Comparison of ENCODE assay signal across 20 cellular contexts in the genomic region with DNA sequence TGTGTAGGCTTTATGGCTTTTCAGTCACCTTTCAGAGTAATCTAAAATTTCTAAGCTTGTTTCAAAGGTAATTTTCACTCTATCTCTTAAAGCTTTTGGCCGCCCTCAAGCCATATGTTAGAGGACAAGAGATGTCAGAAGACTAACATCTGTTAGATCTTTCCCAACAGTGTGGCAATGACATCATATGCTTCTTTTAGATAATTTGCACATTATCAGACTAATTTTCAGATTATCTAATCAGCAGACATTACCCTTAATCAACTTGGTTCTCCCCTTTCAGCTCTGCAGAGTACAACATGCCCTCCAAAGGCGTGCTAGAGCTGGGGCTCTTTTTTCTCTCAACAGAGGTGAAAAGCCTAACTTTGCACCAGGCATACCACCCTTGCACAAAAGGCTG.
DNase-seq lines count a peak whose midpoint lies in the region; ATAC-seq, FAIRE-seq and TF ChIP-seq lines count a peak whose summit lies in the region.
"Had no signal": no experiment of that assay in that cellular context is flagged by ENCODE, and none has a peak within 500 bp of the region (broad histone marks: within the 10 kb centered on the region; RNA-seq: fewer than 3 reads in every experiment).

No MANE protein-coding gene starts in this region.

- H3K4me2 ChIP-seq in SK-N-SH, result no peak overlapping the region
- H3K4me2 ChIP-seq: A549, PC-9 had no signal

- no peaks in the 10 kb centered on the region for H3K79me2 ChIP-seq in SK-N-SH (ENCODE audit: insufficient read depth)

- no peaks in the 10 kb centered on the region for H3K9me3 ChIP-seq in SK-N-SH
- H3K9me3 ChIP-seq: A549 had no signal

- DNase-seq in D721Med (ENCODE audit: insufficient read length, low spot score) (peak; percentile 45), NCI-H1694 (lab: John Stamatoyannopoulos, UW) (peak; percentile 83), SK-N-SH (peak; percentile 54), myocyte (ENCODE audit: low read depth) (peak; percentile 41), hippocampal formation (lab: John Stamatoyannopoulos, UW) (no peak)
- no peak for DNase-seq in NK-92 treated with Interleukin-12 subunit alpha and Interleukin-12 subunit beta, amount 100 ng/mL, for 24 hours (lab: John Stamatoyannopoulos, UW)
- DNase-seq: DND-41, H7, KBM-7, MM.1S, NCI-H1048, NCI-H1417 treated with DMSO at 0.1 percent for 48 hours, NCI-H1930, NCI-H774, PC-9, RPMI8226, SHP77 had no signal

- TF ChIP-seq CTCF in D721Med (IDR thresholded peaks at IDR 0.05; ENCODE audit: insufficient read depth, missing control alignments) (no peak), SK-N-SH (IDR thresholded peaks at IDR 0.05) (no peak)

- H3K27me3 ChIP-seq in SK-N-SH (ENCODE audit: insufficient read depth), result no peaks in the 10 kb centered on the region

- TF ChIP-seq EP300 in SK-N-SH (IDR thresholded peaks at IDR 0.05; ENCODE audit: borderline replicate concordance in 1 of 2, low read depth in 1 of 2, low read length in 1 of 2), result peak in 1 of 2 experiments; percentile 79; a peak in 1 of 4 replicates

- ATAC-seq in GM21529 (IDR thresholded peaks at IDR 0.05; ENCODE audit: unreplicated experiment), result no peak
- ATAC-seq: A549 had no signal

- H3K36me3 ChIP-seq in SK-N-SH (replicated peaks in 1 of 2; ENCODE audit: control insufficient read depth in 1 of 2, insufficient read depth in 2 of 2, low read length in 1 of 2), result no peaks in the 10 kb centered on the region

- peak overlapping the region in 1 of 2 experiments; percentile 58; a peak in 1 of 4 replicates for H3K27ac ChIP-seq in SK-N-SH (ENCODE audit: low read depth in 2 of 2, low read length in 1 of 2)
- H3K27ac ChIP-seq: A549, PC-9 had no signal

- no peak overlapping the region for H2AFZ ChIP-seq in SK-N-SH (ENCODE audit: low read depth)
- H2AFZ ChIP-seq: PC-9 had no signal

- no peak overlapping the region for H3K9ac ChIP-seq in SK-N-SH

- H4K20me1 ChIP-seq in SK-N-SH (ENCODE audit: insufficient read depth), result no peaks in the 10 kb centered on the region

- no peak; the same call in 1 of the 2 replicates for TF ChIP-seq RAD21 in SK-N-SH (IDR thresholded peaks at IDR 0.05; ENCODE audit: low read length)

- H3F3A ChIP-seq in SK-N-SH (replicated peaks; ENCODE audit: insufficient read depth), result no peaks in the 10 kb centered on the region

- H3K9me2 ChIP-seq in SK-N-SH, result no peaks in the 10 kb centered on the region

- 62% methylated on average over 2 of the region's 2 CpGs for WGBS in SK-N-SH (ENCODE audit: low lambda C conversion rate)

- FAIRE-seq in D721Med (lab: Jason Lieb, UNC), result peak; percentile 93
- FAIRE-seq: A549, GM12878 had no signal

- H3K4me3 ChIP-seq in SK-N-SH (ENCODE audit: low read depth in 2 of 2, low read length in 1 of 2), result no peak overlapping the region
- H3K4me3 ChIP-seq: A549, GM12878, PC-9 had no signal

- CTCF ChIA-PET in SK-N-SH (lab: Yijun Ruan, JAX), result interaction anchor here (0.7 to 1.5 kb wide), 3 partner anchors 10 to 170 kb away, joined by 3 to 7 read pairs (median 5); no protein-coding TSS in a partner anchor

- POLR2A ChIA-PET in SK-N-SH (lab: Yijun Ruan, JAX), result no interaction called here

- peaks cover 0 to 33% of the 10 kb centered on the region in 2 experiments; a peak in 1 of 4 replicates for H3K4me1 ChIP-seq in SK-N-SH (ENCODE audit: control insufficient read depth in 1 of 2, insufficient read depth in 2 of 2, low read depth in 1 of 2, low read length in 1 of 2)
- H3K4me1 ChIP-seq: A549 had no signal

TF ChIP-seq in SK-N-SH, 30 proteins besides CTCF, POLR2A, EP300 and RAD21:
- TF ChIP-seq RXRA (IDR thresholded peaks at IDR 0.05; ENCODE audit: borderline replicate concordance, low read depth), result no peak
- TF ChIP-seq, protein P1, sequence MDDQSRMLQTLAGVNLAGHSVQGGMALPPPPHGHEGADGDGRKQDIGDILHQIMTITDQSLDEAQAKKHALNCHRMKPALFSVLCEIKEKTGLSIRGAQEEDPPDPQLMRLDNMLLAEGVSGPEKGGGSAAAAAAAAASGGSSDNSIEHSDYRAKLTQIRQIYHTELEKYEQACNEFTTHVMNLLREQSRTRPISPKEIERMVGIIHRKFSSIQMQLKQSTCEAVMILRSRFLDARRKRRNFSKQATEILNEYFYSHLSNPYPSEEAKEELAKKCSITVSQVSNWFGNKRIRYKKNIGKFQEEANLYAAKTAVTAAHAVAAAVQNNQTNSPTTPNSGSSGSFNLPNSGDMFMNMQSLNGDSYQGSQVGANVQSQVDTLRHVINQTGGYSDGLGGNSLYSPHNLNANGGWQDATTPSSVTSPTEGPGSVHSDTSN (IDR thresholded peaks at IDR 0.05), result no peak
- TF ChIP-seq FOXM1 (IDR thresholded peaks at IDR 0.05; ENCODE audit: low read depth), result no peak
- TF ChIP-seq RFX5 (IDR thresholded peaks at IDR 0.05; ENCODE audit: low read length), result no peak
- TF ChIP-seq, protein P2, sequence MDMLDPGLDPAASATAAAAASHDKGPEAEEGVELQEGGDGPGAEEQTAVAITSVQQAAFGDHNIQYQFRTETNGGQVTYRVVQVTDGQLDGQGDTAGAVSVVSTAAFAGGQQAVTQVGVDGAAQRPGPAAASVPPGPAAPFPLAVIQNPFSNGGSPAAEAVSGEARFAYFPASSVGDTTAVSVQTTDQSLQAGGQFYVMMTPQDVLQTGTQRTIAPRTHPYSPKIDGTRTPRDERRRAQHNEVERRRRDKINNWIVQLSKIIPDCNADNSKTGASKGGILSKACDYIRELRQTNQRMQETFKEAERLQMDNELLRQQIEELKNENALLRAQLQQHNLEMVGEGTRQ (IDR thresholded peaks at IDR 0.05; ENCODE audit: borderline replicate concordance, low read depth, low read length), result no peak
- no peak for TF ChIP-seq MEF2A (IDR thresholded peaks at IDR 0.05; ENCODE audit: borderline replicate concordance, low read depth)
- TF ChIP-seq YY1 (IDR thresholded peaks at IDR 0.05; ENCODE audit: low read depth), result no peak
- TF ChIP-seq CHD2 (IDR thresholded peaks at IDR 0.05; ENCODE audit: low read length, partially characterized antibody), result peak; percentile 19
- peak; percentile 59; the same call in 1 of the 2 replicates for TF ChIP-seq RCOR1 (IDR thresholded peaks at IDR 0.05; ENCODE audit: low read length)
- TF ChIP-seq MXI1 (IDR thresholded peaks at IDR 0.05; ENCODE audit: low read depth, low read length), result no peak
- TF ChIP-seq GATA2 (CRISPR knock-in tag; IDR thresholded peaks at IDR 0.05), result peak; percentile 46; the same call in 1 of the 2 replicates
- no peak for TF ChIP-seq JUND (IDR thresholded peaks at IDR 0.05)
- TF ChIP-seq ELF1 (IDR thresholded peaks at IDR 0.05), result no peak
- TF ChIP-seq SMC3 (IDR thresholded peaks at IDR 0.05; ENCODE audit: low read depth, low read length), result no peak
- TF ChIP-seq NFIC (IDR thresholded peaks at IDR 0.05; ENCODE audit: borderline replicate concordance), result no peak
- TF ChIP-seq, protein P3, sequence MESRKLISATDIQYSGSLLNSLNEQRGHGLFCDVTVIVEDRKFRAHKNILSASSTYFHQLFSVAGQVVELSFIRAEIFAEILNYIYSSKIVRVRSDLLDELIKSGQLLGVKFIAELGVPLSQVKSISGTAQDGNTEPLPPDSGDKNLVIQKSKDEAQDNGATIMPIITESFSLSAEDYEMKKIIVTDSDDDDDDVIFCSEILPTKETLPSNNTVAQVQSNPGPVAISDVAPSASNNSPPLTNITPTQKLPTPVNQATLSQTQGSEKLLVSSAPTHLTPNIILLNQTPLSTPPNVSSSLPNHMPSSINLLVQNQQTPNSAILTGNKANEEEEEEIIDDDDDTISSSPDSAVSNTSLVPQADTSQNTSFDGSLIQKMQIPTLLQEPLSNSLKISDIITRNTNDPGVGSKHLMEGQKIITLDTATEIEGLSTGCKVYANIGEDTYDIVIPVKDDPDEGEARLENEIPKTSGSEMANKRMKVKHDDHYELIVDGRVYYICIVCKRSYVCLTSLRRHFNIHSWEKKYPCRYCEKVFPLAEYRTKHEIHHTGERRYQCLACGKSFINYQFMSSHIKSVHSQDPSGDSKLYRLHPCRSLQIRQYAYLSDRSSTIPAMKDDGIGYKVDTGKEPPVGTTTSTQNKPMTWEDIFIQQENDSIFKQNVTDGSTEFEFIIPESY (IDR thresholded peaks at IDR 0.05; ENCODE audit: borderline replicate concordance, low read depth), result no peak
- TF ChIP-seq SIN3A (IDR thresholded peaks at IDR 0.05; ENCODE audit: borderline replicate concordance, low read depth, low read length), result no peak
- TF ChIP-seq, protein P4, sequence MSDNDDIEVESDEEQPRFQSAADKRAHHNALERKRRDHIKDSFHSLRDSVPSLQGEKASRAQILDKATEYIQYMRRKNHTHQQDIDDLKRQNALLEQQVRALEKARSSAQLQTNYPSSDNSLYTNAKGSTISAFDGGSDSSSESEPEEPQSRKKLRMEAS (IDR thresholded peaks at IDR 0.05; ENCODE audit: low read depth), result no peak
- TF ChIP-seq, protein P5, sequence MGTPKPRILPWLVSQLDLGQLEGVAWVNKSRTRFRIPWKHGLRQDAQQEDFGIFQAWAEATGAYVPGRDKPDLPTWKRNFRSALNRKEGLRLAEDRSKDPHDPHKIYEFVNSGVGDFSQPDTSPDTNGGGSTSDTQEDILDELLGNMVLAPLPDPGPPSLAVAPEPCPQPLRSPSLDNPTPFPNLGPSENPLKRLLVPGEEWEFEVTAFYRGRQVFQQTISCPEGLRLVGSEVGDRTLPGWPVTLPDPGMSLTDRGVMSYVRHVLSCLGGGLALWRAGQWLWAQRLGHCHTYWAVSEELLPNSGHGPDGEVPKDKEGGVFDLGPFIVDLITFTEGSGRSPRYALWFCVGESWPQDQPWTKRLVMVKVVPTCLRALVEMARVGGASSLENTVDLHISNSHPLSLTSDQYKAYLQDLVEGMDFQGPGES (IDR thresholded peaks at IDR 0.05; ENCODE audit: low read depth, low read length), result no peak
- no peak for TF ChIP-seq NRF1 (IDR thresholded peaks at IDR 0.05; ENCODE audit: low read depth, low read length)
- TF ChIP-seq, protein P6, sequence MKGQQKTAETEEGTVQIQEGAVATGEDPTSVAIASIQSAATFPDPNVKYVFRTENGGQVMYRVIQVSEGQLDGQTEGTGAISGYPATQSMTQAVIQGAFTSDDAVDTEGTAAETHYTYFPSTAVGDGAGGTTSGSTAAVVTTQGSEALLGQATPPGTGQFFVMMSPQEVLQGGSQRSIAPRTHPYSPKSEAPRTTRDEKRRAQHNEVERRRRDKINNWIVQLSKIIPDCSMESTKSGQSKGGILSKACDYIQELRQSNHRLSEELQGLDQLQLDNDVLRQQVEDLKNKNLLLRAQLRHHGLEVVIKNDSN (IDR thresholded peaks at IDR 0.05; ENCODE audit: borderline replicate concordance, low read depth), result no peak
- no peak for TF ChIP-seq TEAD4 (IDR thresholded peaks at IDR 0.05; ENCODE audit: borderline replicate concordance, insufficient read depth)
TF ChIP-seq in SK-N-SH: peak in this region for 3.

Comparison
In these comparisons a context has a peak if more than half of its experiments do, and no peak if none do; other contexts are left out.
1. DNase-seq: peak in D721Med (single experiment), NCI-H1694 (single experiment), SK-N-SH (single experiment) and myocyte (single experiment); none in hippocampal formation (0 of 2) and NK-92 treated with Interleukin-12 subunit alpha and Interleukin-12 subunit beta, amount 100 ng/mL, for 24 hours (single experiment).